ENCODE assay signal across 25 cellular contexts in genomic region chr2:7724336-7724735, GRCh38.
DNase-seq lines count a peak whose midpoint lies in the region; ATAC-seq and TF ChIP-seq lines count a peak whose summit lies in the region.
"Had no signal": no experiment of that assay in that cellular context is flagged by ENCODE, and none has a peak within 500 bp of the region (broad histone marks: within the 10 kb centered on the region; RNA-seq: fewer than 3 reads in every experiment).

No MANE protein-coding gene starts in this region.

- CTCF ChIA-PET in CD4-positive, alpha-beta memory T cell (lab: Charles Lee; ENCODE audit: partially characterized antibody): interaction anchor here (0.6 to 5.8 kb wide), 9 partner anchors 9 to 960 kb away, joined by 3 to 40 read pairs (median 10); partner anchors contain the start of gene ID2
- CTCF ChIA-PET in activated CD8-positive, alpha-beta T cell treated with anti-CD3 and anti-CD28 coated beads, Interleukin-2, amount 10 ng/mL, durations not matched to agents 7 days and 5 days (lab: Charles Lee): interaction anchor here (1.0 to 5.3 kb wide), 11 partner anchors 15 to 958 kb away, joined by 3 to 44 read pairs (median 5); no protein-coding TSS in a partner anchor

- H3K27ac ChIP-seq in CD4-positive, alpha-beta memory T cell (ENCODE audit: low read depth, low read length): no peak overlapping the region
- H3K27ac ChIP-seq in GM23338 (ENCODE audit: low read depth) (no peak overlapping the region), heart left ventricle (peak overlapping the region in 1 of 12 donors; percentile 60)
- H3K27ac ChIP-seq: C4-2B, colonic mucosa, foreskin keratinocyte, hepatocyte, left lung, ovary, thyroid gland had no signal

- no peak for TF ChIP-seq CTCF in GM23338 (conservative IDR thresholded peaks at IDR 0.05; ENCODE audit: low read depth in 2 of 2)
- no peak for TF ChIP-seq CTCF in heart left ventricle (IDR thresholded peaks at IDR 0.05)

- H3K27me3 Mint-ChIP-seq in CD4-positive, alpha-beta memory T cell: no peaks in the 10 kb centered on the region
- peaks cover 4% of the 10 kb centered on the region for H3K27me3 Mint-ChIP-seq in GM23338 (ENCODE audit: insufficient read depth, low read depth, poor library complexity)
- no peaks in the 10 kb centered on the region for H3K27me3 Mint-ChIP-seq in activated CD8-positive, alpha-beta T cell treated with anti-CD3 and anti-CD28 coated beads, Interleukin-2, amount 10 ng/mL, durations not matched to agents 7 days and 5 days (ENCODE audit: low read depth)
- H3K27me3 Mint-ChIP-seq: naive thymus-derived CD8-positive, alpha-beta T cell had no signal

- H3K9me2 ChIP-seq in GM23338 (ENCODE audit: insufficient read depth): peaks cover 3% of the 10 kb centered on the region; the same call in 1 of the 2 replicates

- no peaks in the 10 kb centered on the region for H3K36me3 Mint-ChIP-seq in CD4-positive, alpha-beta memory T cell
- H3K36me3 Mint-ChIP-seq in GM23338 (ENCODE audit: low read depth): no peaks in the 10 kb centered on the region; the same call in 2 of the 3 replicates
- peaks cover 58% of the 10 kb centered on the region for H3K36me3 Mint-ChIP-seq in activated CD8-positive, alpha-beta T cell treated with anti-CD3 and anti-CD28 coated beads, Interleukin-2, amount 10 ng/mL, durations not matched to agents 7 days and 5 days (ENCODE audit: low read depth)

- no peaks in the 10 kb centered on the region for H3K9me3 ChIP-seq in CD4-positive, alpha-beta memory T cell (ENCODE audit: control insufficient read depth in 1 of 2, low read length in 2 of 2)
- H3K9me3 ChIP-seq in heart left ventricle: no peaks in the 10 kb centered on the region
- H3K9me3 ChIP-seq: colonic mucosa, HAP-1, left lung, ovary, spleen, thyroid gland had no signal

- H3K36me3 ChIP-seq in CD4-positive, alpha-beta memory T cell (ENCODE audit: insufficient read depth, low read length): no peaks in the 10 kb centered on the region
- no peaks in the 10 kb centered on the region for H3K36me3 ChIP-seq in GM23338 (ENCODE audit: insufficient read depth)
- no peaks in the 10 kb centered on the region for H3K36me3 ChIP-seq in heart left ventricle
- H3K36me3 ChIP-seq: colonic mucosa, HAP-1, left lung, ovary, spleen, thyroid gland had no signal

- H3K27me3 ChIP-seq in CD4-positive, alpha-beta memory T cell (ENCODE audit: insufficient read depth, low read length): no peaks in the 10 kb centered on the region
- H3K27me3 ChIP-seq in GM23338 (ENCODE audit: insufficient read depth) (no peaks in the 10 kb centered on the region), heart left ventricle (no peaks in the 10 kb centered on the region)
- H3K27me3 ChIP-seq: colonic mucosa, foreskin keratinocyte, hepatocyte, left lung, ovary, spleen, thyroid gland had no signal

- H3K4me1 ChIP-seq in CD4-positive, alpha-beta memory T cell (ENCODE audit: insufficient read depth, low read length): peaks cover 30% of the 10 kb centered on the region
- H3K4me1 ChIP-seq in GM23338 (ENCODE audit: insufficient read depth) (0 out of 2 replicates have a peak, but pooled peaks cover 9% of the 10 kb centered on the region), heart left ventricle (peaks cover 0 to 4% (median 0%) of the 10 kb centered on the region in 12 donors)
- H3K4me1 ChIP-seq: colonic mucosa, foreskin keratinocyte, HAP-1, left lung had no signal

- H3K79me2 ChIP-seq in GM23338 (replicated peaks; ENCODE audit: insufficient read depth): no peaks in the 10 kb centered on the region
- H3K79me2 ChIP-seq: hepatocyte had no signal

- TF ChIP-seq POLR2A in heart left ventricle (IDR thresholded peaks at IDR 0.05): no peak

- intact Hi-C loops in CD4-positive, alpha-beta memory T cell (cut with micrococcal nuclease): loop anchor here (2.0 kb wide), 1 partner anchor 16 kb away; no protein-coding TSS in a partner anchor
- intact Hi-C loops in heart left ventricle (cut with DNase I): loop anchor here in 3 of 10 donors (10.0 kb wide), 1 partner anchor 960 kb away; the partner anchor contains the start of gene ID2 (in 3 of the 3)

- ATAC-seq in GM23338 (no peak), heart left ventricle (no peak), HG03342 (IDR thresholded peaks at IDR 0.05; ENCODE audit: unreplicated experiment) (no peak)
- ATAC-seq in activated CD8-positive, alpha-beta T cell treated with anti-CD3 and anti-CD28 coated beads, Interleukin-2, amount 10 ng/mL, durations not matched to agents 7 days and 5 days: no peak
- ATAC-seq: activated CD4-positive, CD25-positive, alpha-beta regulatory T cell treated with anti-CD3 and anti-CD28 coated beads, Interleukin-2, amount 50 U/mL, for 24 hours; esophagus mucosa; foreskin keratinocyte; SK-N-SH treated with all-trans-retinoic acid at 6 μM for 48 hours had no signal

- H3K4me3 Mint-ChIP-seq in CD4-positive, alpha-beta memory T cell: peak overlapping the region in 3 of 8 donors; percentile 6 to 53 (median 32)
- H3K4me3 Mint-ChIP-seq in GM23338: no peak overlapping the region
- peak overlapping the region; percentile 76 for H3K4me3 Mint-ChIP-seq in activated CD8-positive, alpha-beta T cell treated with anti-CD3 and anti-CD28 coated beads, Interleukin-2, amount 10 ng/mL, durations not matched to agents 7 days and 5 days

- H4K20me1 ChIP-seq in GM23338 (replicated peaks; ENCODE audit: insufficient read depth): no peaks in the 10 kb centered on the region

- WGBS in heart left ventricle, 4 donors: 73 to 82% (median 75%) methylated on average over 5 of the region's 5 CpGs

- DNase-seq in CD4-positive, alpha-beta memory T cell: no peak
- no peak for DNase-seq in GM23338 (ENCODE audit: low spot score)
- DNase-seq in activated CD8-positive, alpha-beta T cell treated with anti-CD3 and anti-CD28 coated beads, Interleukin-2, amount 10 ng/mL, durations not matched to agents 7 days and 5 days: no peak
- peak; percentile 26 for DNase-seq in left kidney (ENCODE audit: low read depth, low spot score)
- no peak for DNase-seq in KG1 (lab: John Stamatoyannopoulos, UW)
- DNase-seq in heart left ventricle: no peak
- DNase-seq: colonic mucosa; effector memory CD4-positive, alpha-beta T cell; EL; foreskin keratinocyte; left lung; naive thymus-derived CD8-positive, alpha-beta T cell; NCI-H748 treated with DMSO at 0.1 percent for 48 hours; ovary; spleen; stimulated activated CD4-positive, alpha-beta T cell treated with anti-CD3 and anti-CD28 coated beads, Interleukin-4, amount 100 ng/mL, for 24 hours; stimulated activated naive CD4-positive, alpha-beta T cell; thyroid gland had no signal

- POLR2A ChIA-PET in CD4-positive, alpha-beta memory T cell (lab: Charles Lee; ENCODE audit: partially characterized antibody): interaction anchor here (0.5 to 5.1 kb wide), 5 partner anchors 9 to 956 kb away, joined by 3 to 101 read pairs (median 14); partner anchors contain the start of gene ID2
- POLR2A ChIA-PET in activated CD8-positive, alpha-beta T cell treated with anti-CD3 and anti-CD28 coated beads, Interleukin-2, amount 10 ng/mL, durations not matched to agents 7 days and 5 days (lab: Charles Lee): interaction anchor here (1.9 to 7.7 kb wide), 8 partner anchors 31 to 960 kb away, joined by 4 to 86 read pairs (median 15); partner anchors contain the start of gene ID2

- peak overlapping the region; percentile 50 to 97 (median 81) for H3K27ac Mint-ChIP-seq in CD4-positive, alpha-beta memory T cell
- H3K27ac Mint-ChIP-seq in GM23338: no peak overlapping the region
- peak overlapping the region; percentile 86 for H3K27ac Mint-ChIP-seq in activated CD8-positive, alpha-beta T cell treated with anti-CD3 and anti-CD28 coated beads, Interleukin-2, amount 10 ng/mL, durations not matched to agents 7 days and 5 days

- no peak overlapping the region for H3K4me2 ChIP-seq in GM23338
- H3K4me2 ChIP-seq: hepatocyte had no signal

- H3K4me1 Mint-ChIP-seq in CD4-positive, alpha-beta memory T cell: peaks cover 28 to 75% (median 55%) of the 10 kb centered on the region in 4 donors
- peaks cover 13% of the 10 kb centered on the region for H3K4me1 Mint-ChIP-seq in GM23338
- H3K4me1 Mint-ChIP-seq in activated CD8-positive, alpha-beta T cell treated with anti-CD3 and anti-CD28 coated beads, Interleukin-2, amount 10 ng/mL, durations not matched to agents 7 days and 5 days (ENCODE audit: low read depth): peaks cover 58% of the 10 kb centered on the region

- H3F3A ChIP-seq in GM23338 (replicated peaks; ENCODE audit: low read depth): no peaks in the 10 kb centered on the region

- no peak overlapping the region for H3K4me3 ChIP-seq in CD4-positive, alpha-beta memory T cell (ENCODE audit: low read length in 2 of 2)
- H3K4me3 ChIP-seq in GM23338 (no peak overlapping the region), heart left ventricle (no peak overlapping the region)
- H3K4me3 ChIP-seq: colonic mucosa, HAP-1, hepatocyte, left lung, ovary, spleen, thyroid gland had no signal

- H2AFZ ChIP-seq in GM23338: peak overlapping the region; percentile 30; the same call in 1 of the 2 replicates
- H2AFZ ChIP-seq: hepatocyte had no signal

- H3K9me3 Mint-ChIP-seq in CD4-positive, alpha-beta memory T cell: no peaks in the 10 kb centered on the region
- no peaks in the 10 kb centered on the region; the same call in 2 of the 3 replicates for H3K9me3 Mint-ChIP-seq in GM23338
- H3K9me3 Mint-ChIP-seq in activated CD8-positive, alpha-beta T cell treated with anti-CD3 and anti-CD28 coated beads, Interleukin-2, amount 10 ng/mL, durations not matched to agents 7 days and 5 days (ENCODE audit: insufficient read depth): no peaks in the 10 kb centered on the region
- H3K9me3 Mint-ChIP-seq: naive thymus-derived CD8-positive, alpha-beta T cell had no signal

TF ChIP-seq in GM23338, 12 proteins besides CTCF, POLR2A, EP300 and RAD21 (continues in another document):
- TF ChIP-seq CREB1 (CRISPR knock-in tag; IDR thresholded peaks at IDR 0.05; ENCODE audit: low read depth): no peak
- TF ChIP-seq EZH2 (IDR thresholded peaks at IDR 0.05; ENCODE audit: low read depth, unreplicated experiment): no peak
